Comparison of ENCODE assay signal across 8 cellular contexts in the genomic region with DNA sequence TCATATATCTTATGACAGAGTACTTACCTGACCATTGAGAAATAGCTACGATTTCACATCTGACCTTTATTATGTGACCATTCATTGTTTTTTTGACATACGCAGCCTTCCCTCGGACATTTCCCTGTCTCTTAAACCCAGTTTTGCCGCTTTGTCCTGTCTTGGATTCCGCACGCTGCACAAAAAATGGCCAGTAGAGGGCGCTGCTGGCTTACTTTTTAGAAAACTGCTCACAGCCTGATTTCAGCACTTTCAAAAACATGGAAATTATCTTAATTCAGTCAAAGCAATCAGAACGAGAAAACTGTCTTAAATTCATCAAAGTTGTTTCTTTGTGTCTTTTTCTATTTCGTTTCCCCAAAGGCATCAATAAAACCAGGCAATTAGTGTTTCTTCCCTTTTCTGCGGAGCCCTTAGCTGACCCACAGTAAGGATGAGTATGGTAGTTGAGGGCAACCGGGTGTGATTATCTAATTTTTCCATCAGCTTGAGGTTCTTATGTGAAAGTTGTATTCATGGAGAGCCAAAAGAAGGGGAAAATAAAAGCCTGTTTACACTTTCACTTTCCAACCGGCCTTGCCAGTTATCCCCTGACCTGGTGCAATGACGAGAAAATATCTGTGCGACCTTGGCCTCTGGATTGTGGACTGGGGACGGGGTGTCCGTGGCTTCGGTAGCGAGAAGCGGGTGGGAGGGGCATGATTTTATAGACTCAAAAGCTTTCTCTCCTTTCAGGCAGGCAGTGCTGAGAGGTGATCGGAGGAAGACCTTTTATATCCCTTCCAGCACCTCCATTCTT.
A peak's percentile ranks its signal among the peaks of the same experiment; 100 is the strongest.
DNase-seq lines count a peak whose midpoint lies in the region; ATAC-seq and TF ChIP-seq lines count a peak whose summit lies in the region.

No MANE protein-coding gene starts in this region.

- H3K36me3 ChIP-seq in SJSA1 = no peaks in the 10 kb centered on the region
- H3K36me3 ChIP-seq in upper lobe of right lung = no peaks in the 10 kb centered on the region

- H3K9me3 ChIP-seq in SJSA1 (replicated peaks) (no peaks in the 10 kb centered on the region), upper lobe of right lung (no peaks in the 10 kb centered on the region)

- H3K27me3 Mint-ChIP-seq in activated naive CD8-positive, alpha-beta T cell treated with anti-CD3 and anti-CD28 coated beads for 36 hours = peaks cover 37% of the 10 kb centered on the region

- no peak overlapping the region for H3K4me3 Mint-ChIP-seq in activated naive CD8-positive, alpha-beta T cell treated with anti-CD3 and anti-CD28 coated beads for 36 hours

- H3K27ac ChIP-seq in SJSA1 (peak overlapping the region; percentile 1; the same call in 1 of the 2 replicates), upper lobe of right lung (no peak overlapping the region)

- peaks cover 20% of the 10 kb centered on the region for H3K4me1 ChIP-seq in SJSA1 (replicated peaks)
- no peaks in the 10 kb centered on the region for H3K4me1 ChIP-seq in upper lobe of right lung

- H3K27me3 ChIP-seq in SJSA1 (replicated peaks) (no peaks in the 10 kb centered on the region), upper lobe of right lung (no peaks in the 10 kb centered on the region)

- DNase-seq in COLO829 (ENCODE audit: low spot score) = peak; percentile 76
- DNase-seq in M059J (ENCODE audit: low read depth) = peak; percentile 67
- DNase-seq in SJSA1 (ENCODE audit: low read depth in 1 of 2, low spot score in 2 of 2) = peak; percentile 76 to 83
- DNase-seq in activated naive CD8-positive, alpha-beta T cell treated with anti-CD3 and anti-CD28 coated beads for 36 hours = peak; percentile 52
- DNase-seq in head of caudate nucleus = peak; percentile 41 to 97 (median 89)
- DNase-seq in posterior cingulate gyrus = peak; percentile 74 to 97 (median 90)
- peak; percentile 81 for DNase-seq in upper lobe of right lung

- H3K4me1 Mint-ChIP-seq in activated naive CD8-positive, alpha-beta T cell treated with anti-CD3 and anti-CD28 coated beads for 36 hours = no peaks in the 10 kb centered on the region

- no peaks in the 10 kb centered on the region for H3K9me3 Mint-ChIP-seq in activated naive CD8-positive, alpha-beta T cell treated with anti-CD3 and anti-CD28 coated beads for 36 hours

- H3K36me3 Mint-ChIP-seq in activated naive CD8-positive, alpha-beta T cell treated with anti-CD3 and anti-CD28 coated beads for 36 hours = no peaks in the 10 kb centered on the region

- ATAC-seq in GM19468 (IDR thresholded peaks at IDR 0.05; ENCODE audit: extremely low read depth, unreplicated experiment) (peak; percentile 46), upper lobe of right lung (peak; percentile 76)

- peak overlapping the region; percentile 29 for H3K4me3 ChIP-seq in SJSA1
- H3K4me3 ChIP-seq in upper lobe of right lung = peak overlapping the region; percentile 33

- no peak overlapping the region for H3K27ac Mint-ChIP-seq in activated naive CD8-positive, alpha-beta T cell treated with anti-CD3 and anti-CD28 coated beads for 36 hours

- intact Hi-C loops in head of caudate nucleus (cut with DNase I) (loop anchor here (5.0 kb wide), 1 partner anchor 1111 kb away; no protein-coding TSS in a partner anchor), posterior cingulate gyrus (cut with DNase I) (loop anchor here (1.0 to 10.0 kb wide), 4 partner anchors 158 to 1149 kb away; no protein-coding TSS in a partner anchor), upper lobe of right lung (cut with DNase I) (loop anchor here (10.0 kb wide), 1 partner anchor 1148 kb away; no protein-coding TSS in a partner anchor)

- peak; percentile 96 for TF ChIP-seq CTCF in upper lobe of right lung (IDR thresholded peaks at IDR 0.05)
